ENCODE assay signal across 8 cellular contexts in genomic region chr1:230212405-230212936, GRCh38.
DNase-seq lines count a peak whose midpoint lies in the region; ATAC-seq and TF ChIP-seq lines count a peak whose summit lies in the region.

No MANE protein-coding gene starts in this region.

- peak overlapping the region; percentile 59 to 93 (median 90) for H3K27ac Mint-ChIP-seq in IgD-negative memory B cell
- H3K27ac Mint-ChIP-seq in immature natural killer cell: peak overlapping the region; percentile 31 to 90 (median 83)
- no peak overlapping the region for H3K27ac Mint-ChIP-seq in glutamatergic neuron (ENCODE audit: unreplicated experiment)
- no peak overlapping the region for H3K27ac Mint-ChIP-seq in GM23338

- no peak for TF ChIP-seq CTCF in DOHH2 (IDR thresholded peaks at IDR 0.05; ENCODE audit: low read depth, low read length, poor library complexity, severe bottlenecking)
- no peak for TF ChIP-seq CTCF in glutamatergic neuron (IDR thresholded peaks at IDR 0.05; ENCODE audit: partially characterized antibody, unreplicated experiment)
- TF ChIP-seq CTCF in GM23338 (conservative IDR thresholded peaks at IDR 0.05; ENCODE audit: low read depth in 2 of 2): no peak

- H3K36me3 Mint-ChIP-seq in IgD-negative memory B cell (peaks cover 6% of the 10 kb centered on the region), immature natural killer cell (peaks cover 0 to 6% (median 0%) of the 10 kb centered on the region in 3 donors), glutamatergic neuron (ENCODE audit: unreplicated experiment) (peaks cover 5% of the 10 kb centered on the region), GM23338 (ENCODE audit: low read depth) (no peaks in the 10 kb centered on the region; the same call in 2 of the 3 replicates)

- H4K20me1 ChIP-seq in DOHH2 (ENCODE audit: control insufficient read depth, insufficient read depth, low read depth, low read length) (no peaks in the 10 kb centered on the region), GM23338 (replicated peaks; ENCODE audit: insufficient read depth) (no peaks in the 10 kb centered on the region; the same call in none of the 2 replicates)

- DNase-seq in immature natural killer cell (peak; percentile 13 to 17 (median 15)), NK-92 (lab: John Stamatoyannopoulos, UW; ENCODE audit: unreplicated experiment) (no peak), glutamatergic neuron (no peak), GM23338 (ENCODE audit: low spot score) (no peak)

- H3K79me2 ChIP-seq in DOHH2 (ENCODE audit: control insufficient read depth, low read length) (peaks cover 30% of the 10 kb centered on the region), GM23338 (replicated peaks; ENCODE audit: insufficient read depth) (peaks cover 5% of the 10 kb centered on the region)

- H3K4me3 ChIP-seq in DOHH2 (ENCODE audit: low read length) (peak overlapping the region; percentile 47), GM23338 (no peak overlapping the region)

- H3K27ac ChIP-seq in DOHH2 (ENCODE audit: low read depth, low read length) (peak overlapping the region; percentile 32), GM23338 (ENCODE audit: low read depth) (no peak overlapping the region)

- peaks cover 41% of the 10 kb centered on the region for H3K4me1 ChIP-seq in DOHH2 (ENCODE audit: control insufficient read depth, low read length)
- H3K4me1 ChIP-seq in GM23338 (ENCODE audit: insufficient read depth): no peaks in the 10 kb centered on the region; the same call in 1 of the 2 replicates

- H3K27me3 Mint-ChIP-seq in IgD-negative memory B cell (no peaks in the 10 kb centered on the region), immature natural killer cell (ENCODE audit: low read depth in 3 of 3) (peaks cover 0 to 10% (median 9%) of the 10 kb centered on the region in 3 donors), glutamatergic neuron (ENCODE audit: unreplicated experiment) (no peaks in the 10 kb centered on the region), GM23338 (ENCODE audit: insufficient read depth, low read depth, poor library complexity) (peaks cover 5% of the 10 kb centered on the region)

- peaks cover 60 to 77% (median 67%) of the 10 kb centered on the region in 3 donors for H3K4me1 Mint-ChIP-seq in IgD-negative memory B cell
- peaks cover 59 to 82% of the 10 kb centered on the region in 2 donors for H3K4me1 Mint-ChIP-seq in immature natural killer cell
- H3K4me1 Mint-ChIP-seq in glutamatergic neuron (ENCODE audit: low read depth, unreplicated experiment): peaks cover 10% of the 10 kb centered on the region
- peaks cover 22% of the 10 kb centered on the region for H3K4me1 Mint-ChIP-seq in GM23338

- H3K4me3 Mint-ChIP-seq in IgD-negative memory B cell (peak overlapping the region; percentile 72 to 94 (median 89)), immature natural killer cell (peak overlapping the region; percentile 5 to 64 (median 58)), glutamatergic neuron (ENCODE audit: unreplicated experiment) (no peak overlapping the region), GM23338 (no peak overlapping the region)

- H3K36me3 ChIP-seq in DOHH2 (ENCODE audit: control insufficient read depth, low read length) (peaks cover 9% of the 10 kb centered on the region), GM23338 (ENCODE audit: insufficient read depth) (no peaks in the 10 kb centered on the region; the same call in 1 of the 2 replicates)

- H3F3A ChIP-seq in DOHH2 (ENCODE audit: control insufficient read depth, insufficient read depth): peaks cover 7% of the 10 kb centered on the region; the same call in 1 of the 2 replicates
- H3F3A ChIP-seq in GM23338 (replicated peaks; ENCODE audit: low read depth): no peaks in the 10 kb centered on the region

- no peaks in the 10 kb centered on the region for H3K9me2 ChIP-seq in DOHH2 (replicated peaks; ENCODE audit: control insufficient read depth, low read length)
- H3K9me2 ChIP-seq in GM23338 (ENCODE audit: insufficient read depth): no peaks in the 10 kb centered on the region

- H3K9me3 Mint-ChIP-seq in IgD-negative memory B cell (peaks cover 0 to 2% (median 0%) of the 10 kb centered on the region in 3 donors), immature natural killer cell (no peaks in the 10 kb centered on the region), glutamatergic neuron (ENCODE audit: unreplicated experiment) (no peaks in the 10 kb centered on the region), GM23338 (no peaks in the 10 kb centered on the region)

- ATAC-seq in GM19468 (IDR thresholded peaks at IDR 0.05; ENCODE audit: extremely low read depth, unreplicated experiment) (peak; percentile 26), HG02840 (IDR thresholded peaks at IDR 0.05; ENCODE audit: low FRiP score, unreplicated experiment) (no peak), GM23338 (no peak)

- H3K9me3 ChIP-seq in DOHH2 (ENCODE audit: control insufficient read depth, insufficient read depth, low read length): no peaks in the 10 kb centered on the region; the same call in 1 of the 2 replicates

- H3K4me2 ChIP-seq in DOHH2 (ENCODE audit: low read length): peak overlapping the region; percentile 62
- H3K4me2 ChIP-seq in GM23338: no peak overlapping the region

- H3K27me3 ChIP-seq in DOHH2 (ENCODE audit: control insufficient read depth, low read length): no peaks in the 10 kb centered on the region
- no peaks in the 10 kb centered on the region for H3K27me3 ChIP-seq in GM23338 (ENCODE audit: insufficient read depth)

- no peak overlapping the region for H2AFZ ChIP-seq in GM23338

TF ChIP-seq in GM23338, 12 proteins besides CTCF, POLR2A, EP300 and RAD21:
- TF ChIP-seq CREB1 (CRISPR knock-in tag; IDR thresholded peaks at IDR 0.05; ENCODE audit: low read depth) (no peak), EZH2phosphoT487 (IDR thresholded peaks at IDR 0.05; ENCODE audit: unreplicated experiment) (no peak)

Comparison
In these comparisons a context has a peak if more than half of its experiments do, and no peak if none do; other contexts are left out.
1. H3K27ac Mint-ChIP-seq: peak in IgD-negative memory B cell (3 of 3) and immature natural killer cell (6 of 6); none in glutamatergic neuron (single experiment) and GM23338 (single experiment).
2. H3K4me3 Mint-ChIP-seq: peak in IgD-negative memory B cell (4 of 4) and immature natural killer cell (5 of 5); none in glutamatergic neuron (single experiment) and GM23338 (single experiment).
3. DNase-seq: peak in immature natural killer cell (3 of 3); none in NK-92 (single experiment), glutamatergic neuron (single experiment) and GM23338 (single experiment).